In the genomic region with DNA sequence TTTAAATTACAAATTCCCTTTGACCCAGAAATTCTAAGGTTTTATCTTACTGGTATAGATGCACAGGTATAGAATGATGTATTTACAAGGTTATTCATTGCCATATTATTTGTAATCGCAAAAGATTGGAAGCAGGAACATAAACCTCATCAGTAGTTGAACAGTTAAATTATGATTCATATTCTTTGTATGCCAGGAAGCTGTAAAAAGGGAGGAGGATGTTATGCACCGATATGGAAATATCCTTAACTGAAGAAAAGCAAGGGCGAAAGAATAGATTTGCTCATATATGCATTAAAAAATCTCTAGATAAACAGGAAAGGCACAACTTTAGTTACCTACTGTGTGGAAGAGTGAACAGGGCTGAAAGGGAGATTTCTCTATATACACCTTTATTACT, we compare ENCODE assay signal across 15 cellular contexts. TPM values are rescaled to one million over a fixed set of nuclear protein-coding genes. Genes with fewer than 3 reads are reported as not detected.
DNase-seq lines count a peak whose midpoint lies in the region; ATAC-seq and TF ChIP-seq lines count a peak whose summit lies in the region.
"Had no signal": no experiment of that assay in that cellular context is flagged by ENCODE, and none has a peak within 500 bp of the region (broad histone marks: within the 10 kb centered on the region; RNA-seq: fewer than 3 reads in every experiment).

No MANE protein-coding gene starts in this region.

- H3K4me3 ChIP-seq in cardiac fibroblast (replicated peaks in 1 of 2; ENCODE audit: low read depth in 2 of 2, low read length in 2 of 2) (no peak overlapping the region), mesenchymal stem cell (ENCODE audit: insufficient read depth in 1 of 2, low read depth in 1 of 2, low read length in 2 of 2) (no peak overlapping the region)
- H3K4me3 ChIP-seq: esophagus muscularis mucosa, pancreas, upper lobe of right lung had no signal

- no peak overlapping the region for H2BK5ac ChIP-seq in mesenchymal stem cell (ENCODE audit: low read depth, low read length, poor library complexity, severe bottlenecking)

- H3K14ac ChIP-seq in mesenchymal stem cell (ENCODE audit: low read length in 2 of 2), result no peak overlapping the region

- H2AK5ac ChIP-seq in mesenchymal stem cell (ENCODE audit: low read length, severe bottlenecking), result no peak overlapping the region

- peaks cover 0 to 21% of the 10 kb centered on the region in 2 experiments for H3K36me3 ChIP-seq in mesenchymal stem cell (ENCODE audit: control insufficient read depth in 1 of 2, insufficient read depth in 2 of 2, low read depth in 1 of 2, low read length in 2 of 2)
- H3K36me3 ChIP-seq: pancreas had no signal

- no peak overlapping the region for H2BK12ac ChIP-seq in mesenchymal stem cell (ENCODE audit: low read length in 2 of 2)

- no peak overlapping the region for H3K18ac ChIP-seq in mesenchymal stem cell (ENCODE audit: low read depth in 1 of 2, low read length in 2 of 2)

- H4K91ac ChIP-seq in mesenchymal stem cell (ENCODE audit: low read length), result no peak overlapping the region

- peak overlapping the region; percentile 48 for H3K9ac ChIP-seq in mesenchymal stem cell (ENCODE audit: low read length)

- WGBS in mesenchymal stem cell, result no CpG with 5 or more reads among the region's 3 CpGs

- H2BK15ac ChIP-seq in mesenchymal stem cell (ENCODE audit: low read depth, poor library complexity, severe bottlenecking), result no peak overlapping the region

- peaks cover 17% of the 10 kb centered on the region for H3K4me1 ChIP-seq in mesenchymal stem cell (ENCODE audit: control insufficient read depth, insufficient read depth, low read depth, low read length)

- no peak overlapping the region for H3K23ac ChIP-seq in mesenchymal stem cell (ENCODE audit: low read length in 2 of 2)

- TF ChIP-seq CTCF in cardiac fibroblast (IDR thresholded peaks at IDR 0.05; ENCODE audit: low read depth, low read length), result no peak

- DNase-seq in AG08395 (ENCODE audit: low spot score), result peak; percentile 35
- DNase-seq in NCI-H226, result peak; percentile 48
- DNase-seq in cardiac fibroblast (ENCODE audit: low read depth in 2 of 2), result peak; percentile 46 to 57
- no peak for DNase-seq in mesenchymal stem cell
- DNase-seq in DMS79 treated with DMSO at 0.1 percent for 48 hours (lab: John Stamatoyannopoulos, UW), result no peak
- DNase-seq: activated CD8-positive, alpha-beta T cell treated with anti-CD3 and anti-CD28 coated beads for 36 hours; amniotic stem cell; NCI-H1694; pancreas; stimulated activated naive B cell treated with anti-CD40 and anti-IgM and Interleukin-4, amounts not matched to agents 10 μg/mL and 1 μg/mL and 100 μg/mL, for 72 hours; upper lobe of right lung had no signal

- H3K27me3 ChIP-seq in mesenchymal stem cell (ENCODE audit: control insufficient read depth in 1 of 2, insufficient read depth in 1 of 2, low read length in 2 of 2), result no peaks in the 10 kb centered on the region
- H3K27me3 ChIP-seq: esophagus muscularis mucosa, pancreas, upper lobe of right lung had no signal

- H3K9me3 ChIP-seq in mesenchymal stem cell (ENCODE audit: control insufficient read depth, low read length), result no peaks in the 10 kb centered on the region
- H3K9me3 ChIP-seq: esophagus muscularis mucosa, pancreas, upper lobe of right lung had no signal

- no peak overlapping the region for H3K4me2 ChIP-seq in mesenchymal stem cell (ENCODE audit: low read length, poor library complexity, severe bottlenecking)

- no peak overlapping the region for H4K8ac ChIP-seq in mesenchymal stem cell (ENCODE audit: low read length)

- peak overlapping the region; percentile 52 for H3K27ac ChIP-seq in mesenchymal stem cell (ENCODE audit: low read length, poor library complexity, severe bottlenecking)
- H3K27ac ChIP-seq: esophagus muscularis mucosa, upper lobe of right lung had no signal

- peaks cover 35% of the 10 kb centered on the region for H3K79me1 ChIP-seq in mesenchymal stem cell (replicated peaks; ENCODE audit: low read length, poor library complexity, severe bottlenecking)

- H3K4ac ChIP-seq in mesenchymal stem cell (ENCODE audit: low read depth in 1 of 2, low read length in 2 of 2), result no peak overlapping the region

- ATAC-seq in GM19328 (IDR thresholded peaks at IDR 0.05; ENCODE audit: unreplicated experiment), result no peak
- no peak for ATAC-seq in HG03108 (IDR thresholded peaks at IDR 0.05; ENCODE audit: unreplicated experiment)
- ATAC-seq in GM21717 (IDR thresholded peaks at IDR 0.05; ENCODE audit: unreplicated experiment), result no peak
- ATAC-seq: activated CD8-positive, alpha-beta T cell treated with anti-CD3 and anti-CD28 coated beads for 36 hours; upper lobe of right lung had no signal

- no peak overlapping the region for H2AFZ ChIP-seq in mesenchymal stem cell (ENCODE audit: low read depth, low read length)

- no peak overlapping the region for H2BK120ac ChIP-seq in mesenchymal stem cell (ENCODE audit: low read depth, low read length)

RNA-seq across cellular contexts. Expression of a gene that starts 36.7 kb away (rescaled TPM):
- polyA plus RNA-seq in mesenchymal stem cell (2013, experiment 1 of 2), result 25.2 TPM
- polyA plus RNA-seq in mesenchymal stem cell (2013, experiment 2 of 2), result 25.0 TPM

Comparison
In these comparisons a context has a peak if more than half of its experiments do, and no peak if none do; other contexts are left out.
1. DNase-seq: peak in AG08395 (single experiment), NCI-H226 (single experiment) and cardiac fibroblast (2 of 2); none in mesenchymal stem cell (single experiment) and DMS79 treated with DMSO at 0.1 percent for 48 hours (single experiment).